ENCODE assay signal across 27 cellular contexts in the genomic region with DNA sequence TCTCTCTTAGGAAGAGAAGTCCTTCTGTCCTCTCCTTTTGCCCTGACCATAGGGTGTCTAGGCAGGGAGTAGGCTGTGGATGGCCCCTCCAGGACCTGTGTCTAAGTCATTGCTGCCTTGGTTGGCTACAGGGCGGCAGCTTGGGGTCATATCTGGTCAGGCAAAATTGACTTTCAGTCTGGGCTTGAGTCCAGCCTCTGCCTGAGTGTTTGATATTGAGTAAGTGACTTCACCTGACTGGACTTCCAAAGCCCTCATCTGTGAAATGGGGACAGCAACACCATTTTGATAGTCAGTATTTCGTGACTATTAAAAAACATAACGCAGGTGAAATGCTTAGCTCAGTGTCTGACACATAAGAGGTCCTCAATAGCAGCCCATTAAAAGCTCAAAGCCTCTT. TPM values are rescaled to one million over a fixed set of nuclear protein-coding genes. Genes with fewer than 3 reads are reported as not detected.
DNase-seq lines count a peak whose midpoint lies in the region; ATAC-seq and TF ChIP-seq lines count a peak whose summit lies in the region.
"Had no signal": no experiment of that assay in that cellular context is flagged by ENCODE, and none has a peak within 500 bp of the region (broad histone marks: within the 10 kb centered on the region; RNA-seq: fewer than 3 reads in every experiment).

No MANE protein-coding gene starts in this region.

- H3K9me3 Mint-ChIP-seq in dendritic cell treated with granulocyte-macrophage colony-stimulating factor and Interleukin-4, amounts not matched to agents 40 ng/mL and 50 ng/mL, for 4 days = no peaks in the 10 kb centered on the region
- H3K9me3 Mint-ChIP-seq in naive B cell = peaks cover 0 to 1% (median 0%) of the 10 kb centered on the region in 7 donors
- H3K9me3 Mint-ChIP-seq: activated T-cell treated with anti-CD3 and anti-CD28 coated beads, Interleukin-2, amount 50 U/mL, for 24 hours; naive thymus-derived CD4-positive, alpha-beta T cell; stimulated activated naive CD8-positive, alpha-beta T cell treated with anti-CD3 and anti-CD28 coated beads, Interleukin-15, Interleukin-2, amounts not matched to agents 100 ng/mL and 50 ng/mL, for 24 hours had no signal

- H4K5ac ChIP-seq in mesendoderm (ENCODE audit: low read length) = no peak overlapping the region

- no peaks in the 10 kb centered on the region for H3K79me2 ChIP-seq in mesendoderm (ENCODE audit: control insufficient read depth, insufficient read depth, low read length)

- H3K27me3 Mint-ChIP-seq in dendritic cell treated with granulocyte-macrophage colony-stimulating factor and Interleukin-4, amounts not matched to agents 40 ng/mL and 50 ng/mL, for 4 days = peaks cover 7% of the 10 kb centered on the region
- peaks cover 0 to 4% (median 4%) of the 10 kb centered on the region in 3 donors for H3K27me3 Mint-ChIP-seq in naive B cell

- intact Hi-C loops in dendritic cell treated with granulocyte-macrophage colony-stimulating factor and Interleukin-4, amounts not matched to agents 40 ng/mL and 50 ng/mL, for 4 days (cut with micrococcal nuclease) = loop anchor here (2.0 kb wide), 1 partner anchor 82 kb away; no protein-coding TSS in a partner anchor

- no peak overlapping the region for H3K4me3 ChIP-seq in mesendoderm (ENCODE audit: low read length)
- H3K4me3 ChIP-seq: body of pancreas, GM12878, transverse colon had no signal

- no peak overlapping the region for H3K23ac ChIP-seq in mesendoderm (ENCODE audit: low read length)

- no peaks in the 10 kb centered on the region for H3K79me1 ChIP-seq in mesendoderm (ENCODE audit: low read length)

- H3K27ac ChIP-seq in 22Rv1 = peak overlapping the region; percentile 50
- no peak overlapping the region for H3K27ac ChIP-seq in mesendoderm (ENCODE audit: low read depth, low read length)
- H3K27ac ChIP-seq: epithelial cell of prostate, RWPE1, transverse colon had no signal

- no peak overlapping the region for H4K8ac ChIP-seq in mesendoderm (ENCODE audit: low read depth, low read length)

- H3K56ac ChIP-seq in mesendoderm (ENCODE audit: low read length) = no peak overlapping the region

- no peak overlapping the region for H2AK5ac ChIP-seq in mesendoderm (ENCODE audit: low read length)

- H3K9ac ChIP-seq in mesendoderm (ENCODE audit: low read length) = no peak overlapping the region
- H3K9ac ChIP-seq: SK-N-SH had no signal

- peaks cover 55% of the 10 kb centered on the region for H3K4me1 Mint-ChIP-seq in dendritic cell treated with granulocyte-macrophage colony-stimulating factor and Interleukin-4, amounts not matched to agents 40 ng/mL and 50 ng/mL, for 4 days (ENCODE audit: low read depth)
- H3K4me1 Mint-ChIP-seq in naive B cell = peaks cover 5 to 33% (median 26%) of the 10 kb centered on the region in 3 donors
- H3K4me1 Mint-ChIP-seq: activated CD4-positive, alpha-beta T cell treated with anti-CD3 and anti-CD28 coated beads for 36 hours; T-helper 17 cell had no signal

- no peak overlapping the region for H3K4ac ChIP-seq in mesendoderm (ENCODE audit: low read depth, low read length)

- ATAC-seq in naive B cell (ENCODE audit: low read depth in 2 of 2) = no peak
- ATAC-seq: activated CD4-positive, alpha-beta T cell treated with anti-CD3 and anti-CD28 coated beads for 36 hours; body of pancreas had no signal

- H3K4me3 Mint-ChIP-seq in dendritic cell treated with granulocyte-macrophage colony-stimulating factor and Interleukin-4, amounts not matched to agents 40 ng/mL and 50 ng/mL, for 4 days = no peak overlapping the region
- no peak overlapping the region for H3K4me3 Mint-ChIP-seq in naive B cell
- H3K4me3 Mint-ChIP-seq: activated CD4-positive, alpha-beta T cell treated with anti-CD3 and anti-CD28 coated beads for 36 hours; activated T-cell treated with anti-CD3 and anti-CD28 coated beads, Interleukin-2, amount 50 U/mL, for 24 hours; naive thymus-derived CD4-positive, alpha-beta T cell; stimulated activated naive CD8-positive, alpha-beta T cell treated with anti-CD3 and anti-CD28 coated beads, Interleukin-15, Interleukin-2, amounts not matched to agents 100 ng/mL and 50 ng/mL, for 24 hours; T-helper 17 cell had no signal

- H3K36me3 ChIP-seq in mesendoderm (ENCODE audit: control insufficient read depth, insufficient read depth, low read length) = no peaks in the 10 kb centered on the region
- H3K36me3 ChIP-seq: transverse colon had no signal

- no peak for DNase-seq in naive B cell
- DNase-seq in NCI-H526 (lab: John Stamatoyannopoulos, UW) = no peak
- DNase-seq in mesendoderm = no peak
- no peak for DNase-seq in activated CD4-positive, alpha-beta T cell treated with anti-CD3 and anti-CD28 coated beads, Interleukin-2, amount 50 U/mL, for 48 hours
- DNase-seq in DMS 273 (lab: John Stamatoyannopoulos, UW; ENCODE audit: unreplicated experiment) = no peak
- DNase-seq: activated CD4-positive, alpha-beta T cell treated with anti-CD3 and anti-CD28 coated beads for 36 hours; activated T-cell treated with anti-CD3 and anti-CD28 coated beads, Interleukin-2, amount 50 U/mL, for 24 hours; Caco-2; effector CD4-positive, alpha-beta T cell; GOT3; naive thymus-derived CD4-positive, alpha-beta T cell; NCI-H1417 treated with DMSO at 0.1 percent for 48 hours; NCI-H2107; NCI-H446; occipital lobe; SK-N-SH; stimulated activated CD4-positive, alpha-beta T cell treated with anti-CD3 and anti-CD28 coated beads, Interleukin-12 subunit alpha, Interleukin-12 subunit beta, amount 100 ng/mL, for 4 hours; T-helper 17 cell had no signal

- no peak overlapping the region for H2BK15ac ChIP-seq in mesendoderm (replicated peaks; ENCODE audit: low read depth)

- WGBS in mesendoderm (ENCODE audit: extremely low coverage, insufficient coverage, low lambda C conversion rate) = no CpG with 5 or more reads among the region's 3 CpGs

- H3K27me3 ChIP-seq in mesendoderm (ENCODE audit: insufficient read depth, low read length, poor library complexity) = no peaks in the 10 kb centered on the region
- H3K27me3 ChIP-seq: body of pancreas, transverse colon had no signal

- no peak overlapping the region for H3K18ac ChIP-seq in mesendoderm (ENCODE audit: low read length)

- H3K4me1 ChIP-seq in mesendoderm (ENCODE audit: control insufficient read depth, low read depth, low read length) = no peaks in the 10 kb centered on the region

- no peak for TF ChIP-seq CTCF in 22Rv1 (IDR thresholded peaks at IDR 0.05)

- no peaks in the 10 kb centered on the region for H3K36me3 Mint-ChIP-seq in dendritic cell treated with granulocyte-macrophage colony-stimulating factor and Interleukin-4, amounts not matched to agents 40 ng/mL and 50 ng/mL, for 4 days (ENCODE audit: low read depth)
- H3K36me3 Mint-ChIP-seq in naive B cell = no peaks in the 10 kb centered on the region
- H3K36me3 Mint-ChIP-seq: naive thymus-derived CD4-positive, alpha-beta T cell had no signal

- peak overlapping the region; percentile 80 for H3K27ac Mint-ChIP-seq in dendritic cell treated with granulocyte-macrophage colony-stimulating factor and Interleukin-4, amounts not matched to agents 40 ng/mL and 50 ng/mL, for 4 days
- peak overlapping the region in 5 of 6 donors; percentile 84 to 98 (median 93) for H3K27ac Mint-ChIP-seq in naive B cell
- H3K27ac Mint-ChIP-seq: activated CD4-positive, alpha-beta T cell treated with anti-CD3 and anti-CD28 coated beads for 36 hours; activated T-cell treated with anti-CD3 and anti-CD28 coated beads, Interleukin-2, amount 50 U/mL, for 24 hours; stimulated activated naive CD8-positive, alpha-beta T cell treated with anti-CD3 and anti-CD28 coated beads, Interleukin-15, Interleukin-2, amounts not matched to agents 100 ng/mL and 50 ng/mL, for 24 hours; T-helper 17 cell had no signal

- H2BK5ac ChIP-seq in mesendoderm (ENCODE audit: low read length) = no peak overlapping the region

- TF ChIP-seq RAD21 in Ishikawa (IDR thresholded peaks at IDR 0.05; ENCODE audit: low read depth) = no peak

- TF ChIP-seq EP300 in Ishikawa (IDR thresholded peaks at IDR 0.05; ENCODE audit: borderline replicate concordance) = no peak

- no peak overlapping the region for H2BK120ac ChIP-seq in mesendoderm (ENCODE audit: low read depth, low read length)

- H3K4me2 ChIP-seq in mesendoderm (ENCODE audit: low read length) = no peak overlapping the region
- H3K4me2 ChIP-seq: SK-N-SH had no signal

TF ChIP-seq in Ishikawa, 13 proteins besides CTCF, POLR2A, EP300 and RAD21:
- peak; percentile 53; the same call in 1 of the 2 replicates for TF ChIP-seq CEBPB (IDR thresholded peaks at IDR 0.05)
- no peak for TF ChIP-seq NFIC (IDR thresholded peaks at IDR 0.05)
- TF ChIP-seq TEAD4 (IDR thresholded peaks at IDR 0.05) = no peak

RNA-seq across cellular contexts. Expression of a gene that starts 4.6 kb away (rescaled TPM):
- not detected for polyA plus RNA-seq in naive B cell (ENCODE audit: low read depth in 6 of 6)
- 0.04 TPM for polyA plus RNA-seq in mesendoderm (2013, experiment 1 of 2)
- 0.06 TPM for polyA plus RNA-seq in mesendoderm (2013, experiment 2 of 2)
- polyA plus RNA-seq: GM12878; naive thymus-derived CD4-positive, alpha-beta T cell; SK-N-SH had no signal
